ENCODE assay signal across 1 cellular context in the genomic region with DNA sequence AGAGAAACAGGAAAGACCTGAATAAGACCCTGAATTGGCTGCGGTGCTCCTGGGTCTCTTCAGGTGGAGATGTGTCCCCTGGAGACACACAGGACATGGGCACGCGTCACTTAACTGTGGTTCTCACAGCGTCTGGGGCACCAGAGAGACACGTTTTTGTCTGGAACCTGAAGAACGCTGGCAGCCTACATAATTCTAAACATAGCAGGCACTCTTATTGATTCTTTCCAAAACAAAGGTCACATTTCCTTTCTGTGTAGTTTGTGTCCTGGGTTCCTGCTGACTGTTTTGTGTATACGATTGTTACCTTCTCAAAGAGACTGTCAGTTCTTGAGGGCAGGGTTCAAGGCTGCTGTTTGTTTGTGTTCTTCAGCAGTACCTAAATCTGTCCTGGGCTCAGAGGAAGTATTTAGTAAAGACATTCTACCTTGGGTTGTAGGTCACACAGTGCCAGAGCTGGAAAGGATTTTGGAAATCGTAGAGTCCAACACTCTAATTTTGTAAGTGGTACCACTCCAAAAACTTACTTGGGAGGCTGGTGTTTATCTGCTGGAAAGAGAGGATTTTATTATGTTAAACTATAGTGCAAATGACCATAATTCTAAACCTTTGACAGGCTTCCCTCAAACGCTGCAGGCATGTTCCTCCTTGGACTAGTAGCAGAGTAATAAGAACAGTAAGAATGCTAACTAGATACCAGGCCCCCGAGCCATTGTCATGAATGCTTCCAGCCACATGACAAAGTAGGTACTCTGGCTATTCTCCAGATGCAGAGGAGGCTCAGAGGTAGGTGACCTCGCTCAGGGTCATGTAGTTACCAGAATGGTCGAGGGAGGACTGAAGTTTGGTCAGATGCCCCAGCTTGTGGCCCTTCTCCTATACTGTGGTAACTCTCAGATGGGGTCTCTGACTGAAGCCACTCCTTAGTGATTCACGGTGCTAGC.
TF ChIP-seq lines count a peak whose summit lies in the region.

No MANE protein-coding gene starts in this region.

TF ChIP-seq in HepG2, 621 proteins besides CTCF, POLR2A, EP300 and RAD21 (continued from another document and continues in another):
- TF ChIP-seq, protein P1, sequence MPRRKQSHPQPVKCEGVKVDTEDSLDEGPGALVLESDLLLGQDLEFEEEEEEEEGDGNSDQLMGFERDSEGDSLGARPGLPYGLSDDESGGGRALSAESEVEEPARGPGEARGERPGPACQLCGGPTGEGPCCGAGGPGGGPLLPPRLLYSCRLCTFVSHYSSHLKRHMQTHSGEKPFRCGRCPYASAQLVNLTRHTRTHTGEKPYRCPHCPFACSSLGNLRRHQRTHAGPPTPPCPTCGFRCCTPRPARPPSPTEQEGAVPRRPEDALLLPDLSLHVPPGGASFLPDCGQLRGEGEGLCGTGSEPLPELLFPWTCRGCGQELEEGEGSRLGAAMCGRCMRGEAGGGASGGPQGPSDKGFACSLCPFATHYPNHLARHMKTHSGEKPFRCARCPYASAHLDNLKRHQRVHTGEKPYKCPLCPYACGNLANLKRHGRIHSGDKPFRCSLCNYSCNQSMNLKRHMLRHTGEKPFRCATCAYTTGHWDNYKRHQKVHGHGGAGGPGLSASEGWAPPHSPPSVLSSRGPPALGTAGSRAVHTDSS (CRISPR knock-in tag; conservative IDR thresholded peaks at IDR 0.05), result no peak
- TF ChIP-seq, protein P2, sequence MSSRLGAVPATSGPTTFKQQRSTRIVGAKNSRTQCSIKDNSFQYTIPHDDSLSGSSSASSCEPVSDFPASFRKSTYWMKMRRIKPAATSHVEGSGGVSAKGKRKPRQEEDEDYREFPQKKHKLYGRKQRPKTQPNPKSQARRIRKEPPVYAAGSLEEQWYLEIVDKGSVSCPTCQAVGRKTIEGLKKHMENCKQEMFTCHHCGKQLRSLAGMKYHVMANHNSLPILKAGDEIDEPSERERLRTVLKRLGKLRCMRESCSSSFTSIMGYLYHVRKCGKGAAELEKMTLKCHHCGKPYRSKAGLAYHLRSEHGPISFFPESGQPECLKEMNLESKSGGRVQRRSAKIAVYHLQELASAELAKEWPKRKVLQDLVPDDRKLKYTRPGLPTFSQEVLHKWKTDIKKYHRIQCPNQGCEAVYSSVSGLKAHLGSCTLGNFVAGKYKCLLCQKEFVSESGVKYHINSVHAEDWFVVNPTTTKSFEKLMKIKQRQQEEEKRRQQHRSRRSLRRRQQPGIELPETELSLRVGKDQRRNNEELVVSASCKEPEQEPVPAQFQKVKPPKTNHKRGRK (CRISPR knock-in tag; IDR thresholded peaks at IDR 0.05), result no peak
- TF ChIP-seq ZNF441 (CRISPR knock-in tag; IDR thresholded peaks at IDR 0.05; ENCODE audit: borderline replicate concordance) (0 out of 2 replicates have a peak, but pooled peaks have one; percentile 44), ZNF614 (CRISPR knock-in tag; IDR thresholded peaks at IDR 0.05; ENCODE audit: borderline replicate concordance) (peak; percentile 77), ZNF20 (CRISPR knock-in tag; IDR thresholded peaks at IDR 0.05) (no peak), KAT7 (CRISPR knock-in tag; IDR thresholded peaks at IDR 0.05; ENCODE audit: borderline replicate concordance) (0 out of 2 replicates have a peak, but pooled peaks have one; percentile 56), ZNF17 (CRISPR knock-in tag; IDR thresholded peaks at IDR 0.05) (no peak), PPARG (CRISPR knock-in tag; conservative IDR thresholded peaks at IDR 0.05) (peak; percentile 95), ZKSCAN8 (CRISPR knock-in tag; IDR thresholded peaks at IDR 0.05; ENCODE audit: borderline replicate concordance) (peak; percentile 76), ZNF562 (CRISPR knock-in tag; IDR thresholded peaks at IDR 0.05; ENCODE audit: borderline replicate concordance) (no peak), HMG20B (CRISPR knock-in tag; conservative IDR thresholded peaks at IDR 0.05) (no peak), KLF6 (CRISPR knock-in tag; IDR thresholded peaks at IDR 0.05) (peak; percentile 35; the same call in 1 of the 2 replicates), ERF (CRISPR knock-in tag; IDR thresholded peaks at IDR 0.05) (peak; percentile 86; the same call in 1 of the 2 replicates), MEF2D (CRISPR knock-in tag; IDR thresholded peaks at IDR 0.05) (peak; percentile 99), ZNF460 (CRISPR knock-in tag; IDR thresholded peaks at IDR 0.05; ENCODE audit: borderline replicate concordance) (no peak; the same call in 1 of the 2 replicates), SUZ12 (IDR thresholded peaks at IDR 0.05; ENCODE audit: low read depth, low read length) (no peak), KMT2A (CRISPR knock-in tag; IDR thresholded peaks at IDR 0.05) (0 out of 2 replicates have a peak, but pooled peaks have one; percentile 27), ASH2L (IDR thresholded peaks at IDR 0.05; ENCODE audit: insufficient read length, low read depth, low read length) (peak; percentile 56), HNF4A (CRISPR knock-in tag; IDR thresholded peaks at IDR 0.05) (peak; percentile 92), SNRNP70 (IDR thresholded peaks at IDR 0.05; ENCODE audit: low read depth, low read length) (no peak), U2AF2 (IDR thresholded peaks at IDR 0.05; ENCODE audit: low read depth, low read length) (no peak), FOXA3 (CRISPR knock-in tag; IDR thresholded peaks at IDR 0.05) (peak; percentile 94), ZNF501 (CRISPR knock-in tag; IDR thresholded peaks at IDR 0.05) (peak; percentile 19; the same call in 1 of the 2 replicates), ARNTL (CRISPR knock-in tag; IDR thresholded peaks at IDR 0.05) (peak; percentile 79; the same call in 1 of the 2 replicates), ZNF12 (CRISPR knock-in tag; IDR thresholded peaks at IDR 0.05) (no peak)
- TF ChIP-seq, protein P3, sequence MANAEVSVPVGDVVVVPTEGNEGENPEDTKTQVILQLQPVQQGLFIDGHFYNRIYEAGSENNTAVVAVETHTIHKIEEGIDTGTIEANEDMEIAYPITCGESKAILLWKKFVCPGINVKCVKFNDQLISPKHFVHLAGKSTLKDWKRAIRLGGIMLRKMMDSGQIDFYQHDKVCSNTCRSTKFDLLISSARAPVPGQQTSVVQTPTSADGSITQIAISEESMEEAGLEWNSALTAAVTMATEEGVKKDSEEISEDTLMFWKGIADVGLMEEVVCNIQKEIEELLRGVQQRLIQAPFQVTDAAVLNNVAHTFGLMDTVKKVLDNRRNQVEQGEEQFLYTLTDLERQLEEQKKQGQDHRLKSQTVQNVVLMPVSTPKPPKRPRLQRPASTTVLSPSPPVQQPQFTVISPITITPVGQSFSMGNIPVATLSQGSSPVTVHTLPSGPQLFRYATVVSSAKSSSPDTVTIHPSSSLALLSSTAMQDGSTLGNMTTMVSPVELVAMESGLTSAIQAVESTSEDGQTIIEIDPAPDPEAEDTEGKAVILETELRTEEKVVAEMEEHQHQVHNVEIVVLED (CRISPR knock-in tag; IDR thresholded peaks at IDR 0.05; ENCODE audit: borderline replicate concordance), result no peak
- TF ChIP-seq, protein P4, sequence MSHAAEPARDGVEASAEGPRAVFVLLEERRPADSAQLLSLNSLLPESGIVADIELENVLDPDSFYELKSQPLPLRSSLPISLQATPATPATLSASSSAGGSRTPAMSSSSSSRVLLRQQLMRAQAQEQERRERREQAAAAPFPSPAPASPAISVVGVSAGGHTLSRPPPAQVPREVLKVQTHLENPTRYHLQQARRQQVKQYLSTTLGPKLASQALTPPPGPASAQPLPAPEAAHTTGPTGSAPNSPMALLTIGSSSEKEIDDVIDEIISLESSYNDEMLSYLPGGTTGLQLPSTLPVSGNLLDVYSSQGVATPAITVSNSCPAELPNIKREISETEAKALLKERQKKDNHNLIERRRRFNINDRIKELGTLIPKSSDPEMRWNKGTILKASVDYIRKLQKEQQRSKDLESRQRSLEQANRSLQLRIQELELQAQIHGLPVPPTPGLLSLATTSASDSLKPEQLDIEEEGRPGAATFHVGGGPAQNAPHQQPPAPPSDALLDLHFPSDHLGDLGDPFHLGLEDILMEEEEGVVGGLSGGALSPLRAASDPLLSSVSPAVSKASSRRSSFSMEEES (CRISPR knock-in tag; IDR thresholded peaks at IDR 0.05), result peak; percentile 64
- TF ChIP-seq, protein P5, sequence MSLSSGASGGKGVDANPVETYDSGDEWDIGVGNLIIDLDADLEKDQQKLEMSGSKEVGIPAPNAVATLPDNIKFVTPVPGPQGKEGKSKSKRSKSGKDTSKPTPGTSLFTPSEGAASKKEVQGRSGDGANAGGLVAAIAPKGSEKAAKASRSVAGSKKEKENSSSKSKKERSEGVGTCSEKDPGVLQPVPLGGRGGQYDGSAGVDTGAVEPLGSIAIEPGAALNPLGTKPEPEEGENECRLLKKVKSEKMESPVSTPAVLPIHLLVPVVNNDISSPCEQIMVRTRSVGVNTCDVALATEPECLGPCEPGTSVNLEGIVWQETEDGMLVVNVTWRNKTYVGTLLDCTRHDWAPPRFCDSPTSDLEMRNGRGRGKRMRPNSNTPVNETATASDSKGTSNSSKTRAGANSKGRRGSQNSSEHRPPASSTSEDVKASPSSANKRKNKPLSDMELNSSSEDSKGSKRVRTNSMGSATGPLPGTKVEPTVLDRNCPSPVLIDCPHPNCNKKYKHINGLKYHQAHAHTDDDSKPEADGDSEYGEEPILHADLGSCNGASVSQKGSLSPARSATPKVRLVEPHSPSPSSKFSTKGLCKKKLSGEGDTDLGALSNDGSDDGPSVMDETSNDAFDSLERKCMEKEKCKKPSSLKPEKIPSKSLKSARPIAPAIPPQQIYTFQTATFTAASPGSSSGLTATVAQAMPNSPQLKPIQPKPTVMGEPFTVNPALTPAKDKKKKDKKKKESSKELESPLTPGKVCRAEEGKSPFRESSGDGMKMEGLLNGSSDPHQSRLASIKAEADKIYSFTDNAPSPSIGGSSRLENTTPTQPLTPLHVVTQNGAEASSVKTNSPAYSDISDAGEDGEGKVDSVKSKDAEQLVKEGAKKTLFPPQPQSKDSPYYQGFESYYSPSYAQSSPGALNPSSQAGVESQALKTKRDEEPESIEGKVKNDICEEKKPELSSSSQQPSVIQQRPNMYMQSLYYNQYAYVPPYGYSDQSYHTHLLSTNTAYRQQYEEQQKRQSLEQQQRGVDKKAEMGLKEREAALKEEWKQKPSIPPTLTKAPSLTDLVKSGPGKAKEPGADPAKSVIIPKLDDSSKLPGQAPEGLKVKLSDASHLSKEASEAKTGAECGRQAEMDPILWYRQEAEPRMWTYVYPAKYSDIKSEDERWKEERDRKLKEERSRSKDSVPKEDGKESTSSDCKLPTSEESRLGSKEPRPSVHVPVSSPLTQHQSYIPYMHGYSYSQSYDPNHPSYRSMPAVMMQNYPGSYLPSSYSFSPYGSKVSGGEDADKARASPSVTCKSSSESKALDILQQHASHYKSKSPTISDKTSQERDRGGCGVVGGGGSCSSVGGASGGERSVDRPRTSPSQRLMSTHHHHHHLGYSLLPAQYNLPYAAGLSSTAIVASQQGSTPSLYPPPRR (CRISPR knock-in tag; IDR thresholded peaks at IDR 0.05; ENCODE audit: borderline replicate concordance), result peak; percentile 89; the same call in 1 of the 2 replicates
- TF ChIP-seq, protein P6, sequence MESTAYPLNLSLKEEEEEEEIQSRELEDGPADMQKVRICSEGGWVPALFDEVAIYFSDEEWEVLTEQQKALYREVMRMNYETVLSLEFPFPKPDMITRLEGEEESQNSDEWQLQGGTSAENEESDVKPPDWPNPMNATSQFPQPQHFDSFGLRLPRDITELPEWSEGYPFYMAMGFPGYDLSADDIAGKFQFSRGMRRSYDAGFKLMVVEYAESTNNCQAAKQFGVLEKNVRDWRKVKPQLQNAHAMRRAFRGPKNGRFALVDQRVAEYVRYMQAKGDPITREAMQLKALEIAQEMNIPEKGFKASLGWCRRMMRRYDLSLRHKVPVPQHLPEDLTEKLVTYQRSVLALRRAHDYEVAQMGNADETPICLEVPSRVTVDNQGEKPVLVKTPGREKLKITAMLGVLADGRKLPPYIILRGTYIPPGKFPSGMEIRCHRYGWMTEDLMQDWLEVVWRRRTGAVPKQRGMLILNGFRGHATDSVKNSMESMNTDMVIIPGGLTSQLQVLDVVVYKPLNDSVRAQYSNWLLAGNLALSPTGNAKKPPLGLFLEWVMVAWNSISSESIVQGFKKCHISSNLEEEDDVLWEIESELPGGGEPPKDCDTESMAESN (CRISPR knock-in tag; conservative IDR thresholded peaks at IDR 0.05), result no peak
- TF ChIP-seq, protein P7, sequence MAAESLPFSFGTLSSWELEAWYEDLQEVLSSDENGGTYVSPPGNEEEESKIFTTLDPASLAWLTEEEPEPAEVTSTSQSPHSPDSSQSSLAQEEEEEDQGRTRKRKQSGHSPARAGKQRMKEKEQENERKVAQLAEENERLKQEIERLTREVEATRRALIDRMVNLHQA (CRISPR knock-in tag; IDR thresholded peaks at IDR 0.05), result no peak
- TF ChIP-seq, protein P8, sequence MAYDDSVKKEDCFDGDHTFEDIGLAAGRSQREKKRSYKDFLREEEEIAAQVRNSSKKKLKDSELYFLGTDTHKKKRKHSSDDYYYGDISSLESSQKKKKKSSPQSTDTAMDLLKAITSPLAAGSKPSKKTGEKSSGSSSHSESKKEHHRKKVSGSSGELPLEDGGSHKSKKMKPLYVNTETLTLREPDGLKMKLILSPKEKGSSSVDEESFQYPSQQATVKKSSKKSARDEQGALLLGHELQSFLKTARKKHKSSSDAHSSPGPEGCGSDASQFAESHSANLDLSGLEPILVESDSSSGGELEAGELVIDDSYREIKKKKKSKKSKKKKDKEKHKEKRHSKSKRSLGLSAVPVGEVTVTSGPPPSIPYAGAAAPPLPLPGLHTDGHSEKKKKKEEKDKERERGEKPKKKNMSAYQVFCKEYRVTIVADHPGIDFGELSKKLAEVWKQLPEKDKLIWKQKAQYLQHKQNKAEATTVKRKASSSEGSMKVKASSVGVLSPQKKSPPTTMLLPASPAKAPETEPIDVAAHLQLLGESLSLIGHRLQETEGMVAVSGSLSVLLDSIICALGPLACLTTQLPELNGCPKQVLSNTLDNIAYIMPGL (CRISPR knock-in tag; IDR thresholded peaks at IDR 0.05; ENCODE audit: borderline replicate concordance in 1 of 2, low read depth in 1 of 2), result 0 out of 4 replicates have a peak, but pooled peaks have one; percentile 38 to 42
- TF ChIP-seq, protein P9, sequence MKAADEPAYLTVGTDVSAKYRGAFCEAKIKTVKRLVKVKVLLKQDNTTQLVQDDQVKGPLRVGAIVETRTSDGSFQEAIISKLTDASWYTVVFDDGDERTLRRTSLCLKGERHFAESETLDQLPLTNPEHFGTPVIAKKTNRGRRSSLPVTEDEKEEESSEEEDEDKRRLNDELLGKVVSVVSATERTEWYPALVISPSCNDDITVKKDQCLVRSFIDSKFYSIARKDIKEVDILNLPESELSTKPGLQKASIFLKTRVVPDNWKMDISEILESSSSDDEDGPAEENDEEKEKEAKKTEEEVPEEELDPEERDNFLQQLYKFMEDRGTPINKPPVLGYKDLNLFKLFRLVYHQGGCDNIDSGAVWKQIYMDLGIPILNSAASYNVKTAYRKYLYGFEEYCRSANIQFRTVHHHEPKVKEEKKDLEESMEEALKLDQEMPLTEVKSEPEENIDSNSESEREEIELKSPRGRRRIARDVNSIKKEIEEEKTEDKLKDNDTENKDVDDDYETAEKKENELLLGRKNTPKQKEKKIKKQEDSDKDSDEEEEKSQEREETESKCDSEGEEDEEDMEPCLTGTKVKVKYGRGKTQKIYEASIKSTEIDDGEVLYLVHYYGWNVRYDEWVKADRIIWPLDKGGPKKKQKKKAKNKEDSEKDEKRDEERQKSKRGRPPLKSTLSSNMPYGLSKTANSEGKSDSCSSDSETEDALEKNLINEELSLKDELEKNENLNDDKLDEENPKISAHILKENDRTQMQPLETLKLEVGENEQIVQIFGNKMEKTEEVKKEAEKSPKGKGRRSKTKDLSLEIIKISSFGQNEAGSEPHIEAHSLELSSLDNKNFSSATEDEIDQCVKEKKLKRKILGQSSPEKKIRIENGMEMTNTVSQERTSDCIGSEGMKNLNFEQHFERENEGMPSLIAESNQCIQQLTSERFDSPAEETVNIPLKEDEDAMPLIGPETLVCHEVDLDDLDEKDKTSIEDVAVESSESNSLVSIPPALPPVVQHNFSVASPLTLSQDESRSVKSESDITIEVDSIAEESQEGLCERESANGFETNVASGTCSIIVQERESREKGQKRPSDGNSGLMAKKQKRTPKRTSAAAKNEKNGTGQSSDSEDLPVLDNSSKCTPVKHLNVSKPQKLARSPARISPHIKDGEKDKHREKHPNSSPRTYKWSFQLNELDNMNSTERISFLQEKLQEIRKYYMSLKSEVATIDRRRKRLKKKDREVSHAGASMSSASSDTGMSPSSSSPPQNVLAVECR (CRISPR knock-in tag; IDR thresholded peaks at IDR 0.05; ENCODE audit: borderline replicate concordance), result peak; percentile 67; the same call in 1 of the 2 replicates
